ENCODE assay signal across 9 cellular contexts in the genomic region with DNA sequence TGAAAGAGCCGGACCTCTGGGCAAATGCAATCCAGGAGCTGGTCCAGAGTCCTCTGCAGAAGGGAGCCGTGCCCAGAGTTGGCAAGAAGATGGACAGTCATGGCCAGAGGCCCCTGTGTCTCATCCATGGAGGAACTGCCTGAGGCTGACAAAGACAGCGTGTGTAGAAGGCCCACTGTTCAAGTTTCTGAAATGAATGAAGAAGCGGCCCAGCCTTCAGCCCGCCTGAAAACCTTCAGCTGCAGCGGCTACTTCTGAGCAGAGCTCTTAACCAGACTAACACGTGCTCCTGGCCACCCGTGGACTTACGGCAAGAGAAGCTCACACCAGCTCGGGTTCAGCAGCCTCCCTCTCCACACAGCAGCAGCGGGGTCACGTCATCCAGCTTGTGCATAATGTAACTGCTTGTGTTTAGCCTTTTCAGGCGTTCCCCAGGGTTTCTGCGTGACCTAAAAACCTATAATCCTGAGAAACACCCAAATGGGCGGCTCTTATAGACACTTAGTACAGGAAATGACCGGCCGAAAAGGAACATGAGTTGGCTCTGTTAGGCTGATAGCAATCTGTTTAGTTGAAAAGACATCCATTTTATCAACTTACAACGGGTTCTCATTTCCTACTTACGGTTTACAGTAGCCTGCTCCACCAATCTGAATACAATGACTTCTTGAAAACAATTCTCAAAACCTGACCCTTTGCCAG.
DNase-seq lines count a peak whose midpoint lies in the region.
"Had no signal": no experiment of that assay in that cellular context is flagged by ENCODE, and none has a peak within 500 bp of the region (broad histone marks: within the 10 kb centered on the region; RNA-seq: fewer than 3 reads in every experiment).

A gene with protein sequence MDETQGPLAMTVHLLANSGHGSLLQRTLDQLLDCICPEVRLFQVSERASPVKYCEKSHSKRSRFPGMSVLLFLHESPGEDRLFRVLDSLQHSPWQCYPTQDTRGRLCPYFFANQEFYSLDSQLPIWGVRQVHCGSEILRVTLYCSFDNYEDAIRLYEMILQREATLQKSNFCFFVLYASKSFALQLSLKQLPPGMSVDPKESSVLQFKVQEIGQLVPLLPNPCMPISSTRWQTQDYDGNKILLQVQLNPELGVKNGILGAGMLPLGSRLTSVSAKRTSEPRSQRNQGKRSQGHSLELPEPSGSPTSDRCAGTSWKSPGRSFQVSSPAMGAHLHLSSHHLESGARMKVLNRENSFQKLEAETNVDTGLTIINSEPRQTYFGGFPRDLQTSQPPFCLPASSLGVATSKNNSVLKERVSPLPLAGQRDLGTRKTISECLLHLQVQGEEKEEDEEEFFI (minus strand): TSS at position 467 of the 702 bp plus-strand sequence. CDS start 339 bp downstream, at position 128.

- no peaks in the 10 kb centered on the region for H3K9me3 ChIP-seq in effector memory CD4-positive, alpha-beta T cell (ENCODE audit: control insufficient read depth, low read length)
- H3K9me3 ChIP-seq in mucosa of rectum (ENCODE audit: control insufficient read depth in 2 of 2, low read length in 2 of 2): no peaks in the 10 kb centered on the region

- peak; percentile 14 for DNase-seq in activated T-cell treated with anti-CD3 and anti-CD28 coated beads for 24 hours (ENCODE audit: low read depth)
- DNase-seq in activated T-cell treated with anti-CD3 and anti-CD28 coated beads, Interleukin-2, amount 50 U/mL, for 1 hour: no peak
- peak; percentile 82 for DNase-seq in UCSD-AML1 (lab: John Stamatoyannopoulos, UW; ENCODE audit: unreplicated experiment)
- DNase-seq in effector memory CD4-positive, alpha-beta T cell: peak; percentile 13 to 41 (median 23)
- peak; percentile 32 for DNase-seq in stromal cell of bone marrow (ENCODE audit: low read depth)
- no peak for DNase-seq in epidermal melanocyte (ENCODE audit: insufficient read length, low spot score)
- DNase-seq in NCI-H128 (lab: John Stamatoyannopoulos, UW; ENCODE audit: unreplicated experiment): no peak

- H3K36me3 ChIP-seq in effector memory CD4-positive, alpha-beta T cell (ENCODE audit: control insufficient read depth, insufficient read depth, low read length): no peaks in the 10 kb centered on the region
- H3K36me3 ChIP-seq in mucosa of rectum (ENCODE audit: control insufficient read depth in 2 of 2, insufficient read depth in 2 of 2, low read length in 2 of 2): no peaks in the 10 kb centered on the region
- H3K36me3 ChIP-seq: BLaER1 had no signal

- no peak within 1 kb of the TSS for H3K9ac ChIP-seq in mucosa of rectum (ENCODE audit: low read depth in 1 of 2, low read length in 2 of 2)
- H3K9ac ChIP-seq: BLaER1 had no signal

- peak within 1 kb of the TSS; percentile 32 for H3K4me3 ChIP-seq in effector memory CD4-positive, alpha-beta T cell (ENCODE audit: insufficient read depth, low read depth, low read length, poor library complexity, severe bottlenecking)
- peak within 1 kb of the TSS; percentile 41 to 59 for H3K4me3 ChIP-seq in mucosa of rectum (ENCODE audit: low read length in 2 of 2)
- H3K4me3 ChIP-seq: BLaER1 had no signal

- no peaks in the 10 kb centered on the region for H3K4me1 ChIP-seq in effector memory CD4-positive, alpha-beta T cell (ENCODE audit: control insufficient read depth, insufficient read depth, low read length, poor library complexity, severe bottlenecking)
- H3K4me1 ChIP-seq in mucosa of rectum (ENCODE audit: control insufficient read depth in 2 of 2, insufficient read depth in 2 of 2, low read length in 2 of 2): peaks cover 0 to 3% of the 10 kb centered on the region in 2 donors
- H3K4me1 ChIP-seq: BLaER1 had no signal

- H3K27ac ChIP-seq in effector memory CD4-positive, alpha-beta T cell (ENCODE audit: insufficient read depth, low read length, poor library complexity, severe bottlenecking): peak within 1 kb of the TSS; percentile 13
- H3K27ac ChIP-seq in mucosa of rectum (ENCODE audit: low read depth in 2 of 2, low read length in 2 of 2): peak within 1 kb of the TSS in 1 of 2 donors; percentile 54
- H3K27ac ChIP-seq: BLaER1 had no signal

- no peaks in the 10 kb centered on the region for H3K27me3 ChIP-seq in effector memory CD4-positive, alpha-beta T cell (replicated peaks; ENCODE audit: control insufficient read depth, insufficient read depth, low read length, poor library complexity, severe bottlenecking)
- H3K27me3 ChIP-seq in mucosa of rectum (ENCODE audit: control insufficient read depth in 2 of 2, insufficient read depth in 2 of 2, low read length in 2 of 2): no peaks in the 10 kb centered on the region
- H3K27me3 ChIP-seq: BLaER1 had no signal

Comparison
In these comparisons a context has a peak if more than half of its experiments do, and no peak if none do; other contexts are left out.
1. DNase-seq: peak in activated T-cell treated with anti-CD3 and anti-CD28 coated beads for 24 hours (single experiment), UCSD-AML1 (single experiment), effector memory CD4-positive, alpha-beta T cell (3 of 3) and stromal cell of bone marrow (single experiment); none in activated T-cell treated with anti-CD3 and anti-CD28 coated beads, Interleukin-2, amount 50 U/mL, for 1 hour (single experiment), epidermal melanocyte (single experiment) and NCI-H128 (single experiment).